9 cellular contexts compared by ENCODE assay signal in the genomic region with DNA sequence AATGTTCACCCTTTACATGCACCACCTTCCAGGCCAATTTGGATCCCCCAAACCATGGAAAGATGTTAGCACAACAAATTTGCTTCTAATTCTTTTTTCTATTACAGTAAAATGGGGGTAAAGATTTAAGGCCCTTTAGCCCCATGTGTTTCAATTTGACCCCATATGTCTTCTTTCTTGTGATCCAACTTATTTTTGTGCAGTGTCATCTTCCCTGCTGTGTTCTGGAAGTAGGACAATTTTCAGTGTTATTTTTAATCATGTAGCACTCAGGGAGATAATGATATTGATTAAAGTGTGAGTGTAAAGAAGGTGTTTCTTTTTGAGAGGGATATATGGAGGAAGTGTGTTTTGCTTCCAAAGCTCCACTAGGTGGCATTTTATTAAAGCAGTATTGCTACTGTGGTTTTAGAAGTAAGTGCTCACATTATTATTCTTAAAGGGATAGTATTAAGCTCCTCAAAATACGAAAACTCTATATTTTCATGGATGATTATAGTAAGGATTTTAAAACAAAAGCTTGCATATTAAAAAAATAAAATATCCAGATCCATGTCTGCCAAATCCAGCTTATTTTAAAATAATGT.
DNase-seq lines count a peak whose midpoint lies in the region; ATAC-seq and TF ChIP-seq lines count a peak whose summit lies in the region.
"Had no signal": no experiment of that assay in that cellular context is flagged by ENCODE, and none has a peak within 500 bp of the region (broad histone marks: within the 10 kb centered on the region; RNA-seq: fewer than 3 reads in every experiment).

No MANE protein-coding gene starts in this region.

- peaks cover 2% of the 10 kb centered on the region for H3K27me3 ChIP-seq in foreskin keratinocyte

- no peak overlapping the region for H3K27ac ChIP-seq in foreskin keratinocyte

- no peaks in the 10 kb centered on the region for H3K36me3 Mint-ChIP-seq in activated CD8-positive, alpha-beta memory T cell treated with anti-CD3 and anti-CD28 coated beads, Interleukin-2, amount 10 ng/mL, durations not matched to agents 7 days and 5 days

- DNase-seq in DMS114 treated with DMSO at 0.1 percent for 48 hours (lab: John Stamatoyannopoulos, UW; ENCODE audit: unreplicated experiment) (peak; percentile 18), NCI-H748 (lab: John Stamatoyannopoulos, UW; ENCODE audit: unreplicated experiment) (peak; percentile 30), foreskin keratinocyte (peak in 1 of 2 donors; percentile 26), retina (no peak), germinal center (ENCODE audit: low spot score) (no peak)
- no peak for DNase-seq in activated CD8-positive, alpha-beta memory T cell treated with anti-CD3 and anti-CD28 coated beads, Interleukin-2, amount 10 ng/mL, durations not matched to agents 7 days and 5 days

- no peaks in the 10 kb centered on the region for H3K4me1 Mint-ChIP-seq in activated CD8-positive, alpha-beta memory T cell treated with anti-CD3 and anti-CD28 coated beads, Interleukin-2, amount 10 ng/mL, durations not matched to agents 7 days and 5 days
- H3K4me1 Mint-ChIP-seq: central memory CD8-positive, alpha-beta T cell had no signal

- H3K27me3 Mint-ChIP-seq in activated CD8-positive, alpha-beta memory T cell treated with anti-CD3 and anti-CD28 coated beads, Interleukin-2, amount 10 ng/mL, durations not matched to agents 7 days and 5 days = peaks cover 3% of the 10 kb centered on the region

- CTCF ChIA-PET in activated CD8-positive, alpha-beta memory T cell treated with anti-CD3 and anti-CD28 coated beads, Interleukin-2, amount 10 ng/mL, durations not matched to agents 7 days and 5 days (lab: Charles Lee) = interaction anchor here (0.8 kb wide), 1 partner anchor 11 kb away, joined by 3 read pairs; no protein-coding TSS in a partner anchor

- ATAC-seq in GM21576 (IDR thresholded peaks at IDR 0.05; ENCODE audit: unreplicated experiment) (peak; percentile 75), foreskin keratinocyte (peak; percentile 61), HG02852 (IDR thresholded peaks at IDR 0.05; ENCODE audit: unreplicated experiment) (no peak)
- ATAC-seq in activated CD8-positive, alpha-beta memory T cell treated with anti-CD3 and anti-CD28 coated beads, Interleukin-2, amount 10 ng/mL, durations not matched to agents 7 days and 5 days = no peak

- no peaks in the 10 kb centered on the region for H3K4me1 ChIP-seq in foreskin keratinocyte

- H3K9me3 Mint-ChIP-seq in activated CD8-positive, alpha-beta memory T cell treated with anti-CD3 and anti-CD28 coated beads, Interleukin-2, amount 10 ng/mL, durations not matched to agents 7 days and 5 days (ENCODE audit: low read depth) = no peaks in the 10 kb centered on the region
- H3K9me3 Mint-ChIP-seq: central memory CD8-positive, alpha-beta T cell had no signal

- no peak overlapping the region for H3K27ac Mint-ChIP-seq in activated CD8-positive, alpha-beta memory T cell treated with anti-CD3 and anti-CD28 coated beads, Interleukin-2, amount 10 ng/mL, durations not matched to agents 7 days and 5 days

- TF ChIP-seq CTCF in foreskin keratinocyte (conservative IDR thresholded peaks at IDR 0.05) = peak; percentile 62

- H3K4me3 Mint-ChIP-seq in activated CD8-positive, alpha-beta memory T cell treated with anti-CD3 and anti-CD28 coated beads, Interleukin-2, amount 10 ng/mL, durations not matched to agents 7 days and 5 days = no peak overlapping the region
- H3K4me3 Mint-ChIP-seq: central memory CD8-positive, alpha-beta T cell had no signal

Comparison
In these comparisons a context has a peak if more than half of its experiments do, and no peak if none do; other contexts are left out.
1. DNase-seq: peak in DMS114 treated with DMSO at 0.1 percent for 48 hours (single experiment) and NCI-H748 (single experiment); none in retina (single experiment), germinal center (single experiment) and activated CD8-positive, alpha-beta memory T cell treated with anti-CD3 and anti-CD28 coated beads, Interleukin-2, amount 10 ng/mL, durations not matched to agents 7 days and 5 days (single experiment).
2. ATAC-seq: peak in GM21576 (single experiment) and foreskin keratinocyte (single experiment); none in HG02852 (single experiment) and activated CD8-positive, alpha-beta memory T cell treated with anti-CD3 and anti-CD28 coated beads, Interleukin-2, amount 10 ng/mL, durations not matched to agents 7 days and 5 days (single experiment).